1 cellular context compared by ENCODE assay signal in the genomic region with DNA sequence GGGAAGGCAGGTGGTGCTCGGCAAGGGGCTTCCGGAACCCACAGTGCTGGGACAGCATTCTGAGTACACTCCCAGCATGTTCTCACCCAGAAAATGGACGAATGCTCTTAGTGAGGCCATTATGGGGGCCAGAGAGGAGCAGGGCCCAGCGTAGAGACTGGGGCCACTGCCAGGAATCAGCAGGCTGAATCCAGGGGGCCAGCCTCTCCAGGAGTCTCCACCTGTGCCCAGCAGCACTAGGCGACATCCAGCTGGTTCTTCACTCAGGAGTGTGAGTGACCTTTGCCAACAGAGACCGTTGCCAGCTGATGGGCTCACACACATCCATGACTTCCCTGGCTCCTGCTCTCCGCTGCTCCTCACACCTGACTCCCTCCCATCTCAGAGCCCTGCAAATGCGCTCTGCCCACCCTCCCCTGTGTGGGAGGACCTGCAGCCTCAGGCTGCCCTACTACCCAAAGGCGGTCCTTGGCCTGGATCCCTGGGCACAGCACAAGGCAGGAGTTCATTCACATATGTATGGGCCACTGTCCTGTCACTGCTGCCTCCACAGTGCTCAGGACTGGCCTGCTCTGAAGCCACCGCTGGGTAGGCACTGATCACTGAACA.
TF ChIP-seq lines count a peak whose summit lies in the region.

No MANE protein-coding gene starts in this region.

TF ChIP-seq in HEK293, 187 proteins besides CTCF, POLR2A, EP300 and RAD21 (continued from another document):
- no peak for TF ChIP-seq ZNF513 (tag by site-specific recombination; IDR thresholded peaks at IDR 0.05)
- TF ChIP-seq, protein P1, sequence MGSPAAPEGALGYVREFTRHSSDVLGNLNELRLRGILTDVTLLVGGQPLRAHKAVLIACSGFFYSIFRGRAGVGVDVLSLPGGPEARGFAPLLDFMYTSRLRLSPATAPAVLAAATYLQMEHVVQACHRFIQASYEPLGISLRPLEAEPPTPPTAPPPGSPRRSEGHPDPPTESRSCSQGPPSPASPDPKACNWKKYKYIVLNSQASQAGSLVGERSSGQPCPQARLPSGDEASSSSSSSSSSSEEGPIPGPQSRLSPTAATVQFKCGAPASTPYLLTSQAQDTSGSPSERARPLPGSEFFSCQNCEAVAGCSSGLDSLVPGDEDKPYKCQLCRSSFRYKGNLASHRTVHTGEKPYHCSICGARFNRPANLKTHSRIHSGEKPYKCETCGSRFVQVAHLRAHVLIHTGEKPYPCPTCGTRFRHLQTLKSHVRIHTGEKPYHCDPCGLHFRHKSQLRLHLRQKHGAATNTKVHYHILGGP (tag by site-specific recombination; IDR thresholded peaks at IDR 0.05) = no peak
- TF ChIP-seq SP2 (tag by site-specific recombination; IDR thresholded peaks at IDR 0.05) = peak; percentile 26; the same call in 1 of the 2 replicates
- no peak for TF ChIP-seq ZNF837 (tag by site-specific recombination; IDR thresholded peaks at IDR 0.05)
- TF ChIP-seq ZNF621 (tag by site-specific recombination; IDR thresholded peaks at IDR 0.05) = no peak
